ENCODE assay signal across 27 cellular contexts in the genomic region with DNA sequence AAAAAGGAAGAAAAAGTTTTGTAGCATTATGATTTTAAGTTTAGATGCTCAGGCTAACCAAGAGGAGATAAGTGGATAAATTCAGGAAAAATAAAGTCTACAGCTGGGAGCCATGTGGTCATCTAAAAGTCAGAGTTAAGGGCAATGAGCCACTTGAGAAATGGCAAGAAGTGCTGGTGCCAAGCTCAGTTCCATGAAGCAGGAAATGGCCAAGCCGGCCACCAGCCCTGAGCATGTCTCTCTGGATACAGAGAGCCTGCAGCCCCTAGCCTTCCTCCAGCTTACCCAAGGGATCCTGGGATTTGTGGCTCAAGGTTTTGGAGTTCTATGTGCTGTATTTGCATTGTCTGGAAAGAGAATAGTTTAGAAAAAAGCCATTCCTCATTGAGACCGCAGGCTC. TPM values are rescaled to one million over a fixed set of nuclear protein-coding genes. Genes with fewer than 3 reads are reported as not detected.
"Had no signal": no experiment of that assay in that cellular context is flagged by ENCODE, and none has a peak within 500 bp of the region (broad histone marks: within the 10 kb centered on the region; RNA-seq: fewer than 3 reads in every experiment).

No MANE protein-coding gene starts in this region.

- H3K36me3 ChIP-seq: ascending aorta, cardiac muscle cell, spleen, thoracic aorta, uterus had no signal

- H3K4me1 ChIP-seq: ascending aorta, spleen, uterus had no signal

- H3K27ac ChIP-seq: cardiac muscle cell, spleen, thoracic aorta, uterus had no signal

- H3K9me3 ChIP-seq: ascending aorta, mucosa of descending colon, thoracic aorta, uterus had no signal

- H3K27me3 ChIP-seq: ascending aorta, cardiac muscle cell, uterus had no signal

- H3K4me3 ChIP-seq: ascending aorta, cardiac muscle cell, lung, mucosa of descending colon, spleen, thoracic aorta, uterus had no signal

- DNase-seq: activated CD4-positive, alpha-beta memory T cell treated with anti-CD3 and anti-CD28 coated beads, Interleukin-2, amount 10 ng/mL, durations not matched to agents 7 days and 5 days; activated CD4-positive, alpha-beta T cell treated with anti-CD3 and anti-CD28 coated beads for 1 hour; activated CD4-positive, alpha-beta T cell treated with anti-CD3 and anti-CD28 coated beads, Interleukin-2, amount 10 ng/mL, durations not matched to agents 7 days and 5 days; activated effector memory CD4-positive, alpha-beta T cell treated with Interleukin-2 at 50 U/mL for 16 hours; activated naive CD4-positive, alpha-beta T cell treated with Interleukin-2 at 50 U/mL for 16 hours; cortex of kidney; effector memory CD8-positive, alpha-beta T cell; erythroblast; foreskin melanocyte; hippocampal formation; immature natural killer cell; kidney; mesendoderm; mucosa of descending colon; right cardiac atrium; spleen; stimulated activated CD4-positive, alpha-beta T cell treated with anti-CD3 and anti-CD28 coated beads, Interleukin-2, amount 100 ng/mL, for 48 hours; stimulated activated naive CD4-positive, alpha-beta T cell treated with Interleukin-2 at 50 U/mL for 16 hours; T-helper 2 cell; trophoblast cell; uterus had no signal

- ATAC-seq: effector memory CD8-positive, alpha-beta T cell; mucosa of descending colon; natural killer cell treated with Interleukin-12 subunit alpha and Interleukin-12 subunit beta and Interleukin-15 and Interleukin-18, amount 100 ng/mL, for 72 hours; WTC11 had no signal

RNA-seq across cellular contexts. Expression of a gene that starts 12.2 kb away (rescaled TPM):
- total RNA-seq: activated CD4-positive, alpha-beta memory T cell treated with anti-CD3 and anti-CD28 coated beads, Interleukin-2, amount 10 ng/mL, durations not matched to agents 7 days and 5 days; natural killer cell treated with Interleukin-12 subunit alpha and Interleukin-12 subunit beta and Interleukin-15 and Interleukin-18, amount 100 ng/mL, for 72 hours had no signal
